ENCODE assay signal across 27 cellular contexts in the genomic region with DNA sequence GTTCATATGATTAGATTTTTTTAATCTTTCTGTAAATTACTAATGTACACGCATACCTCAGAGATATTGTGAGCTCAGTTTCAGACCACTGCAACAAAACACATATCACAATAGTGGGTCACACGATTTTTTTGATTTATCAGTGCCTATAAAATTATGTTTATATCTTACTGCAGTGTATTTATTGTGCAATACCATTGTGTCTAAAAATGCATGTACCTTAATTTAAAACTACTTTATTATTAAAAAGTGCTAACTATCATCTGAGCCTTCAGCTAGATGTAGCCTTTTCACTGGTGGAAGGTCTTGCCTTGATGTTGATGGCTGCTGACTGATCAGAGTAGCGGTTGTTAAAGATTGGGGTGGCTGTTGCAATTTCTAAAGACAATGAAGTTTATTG.
"Had no signal": no experiment of that assay in that cellular context is flagged by ENCODE, and none has a peak within 500 bp of the region (broad histone marks: within the 10 kb centered on the region; RNA-seq: fewer than 3 reads in every experiment).

No MANE protein-coding gene starts in this region.

- H3K4me1 ChIP-seq: stomach, suprapubic skin, testis, thyroid gland, tibial artery, tibial nerve, transverse colon, upper lobe of left lung, upper lobe of right lung, uterus, vagina had no signal

- H3K36me3 ChIP-seq: stomach, suprapubic skin, thoracic aorta, thyroid gland, tibial artery, tibial nerve, transverse colon, upper lobe of left lung, upper lobe of right lung, uterus, vagina had no signal

- H3K4me3 ChIP-seq: stomach, suprapubic skin, testis, thoracic aorta, thyroid gland, tibial artery, tibial nerve, transverse colon, upper lobe of left lung, upper lobe of right lung, uterus, vagina had no signal

- H3K27me3 ChIP-seq: stomach, suprapubic skin, testis, thyroid gland, tibial artery, tibial nerve, transverse colon, upper lobe of left lung, upper lobe of right lung, uterus, vagina had no signal

- H3K27ac ChIP-seq: stomach, suprapubic skin, testis, thoracic aorta, thyroid gland, tibial artery, tibial nerve, transverse colon, upper lobe of left lung, upper lobe of right lung, uterus, vagina had no signal

- FAIRE-seq: urothelium cell line had no signal

- H3K9me3 ChIP-seq: stomach, suprapubic skin, testis, thoracic aorta, thyroid gland, tibial artery, tibial nerve, upper lobe of left lung, upper lobe of right lung, uterus, vagina had no signal

- ATAC-seq: stimulated activated effector memory CD8-positive, alpha-beta T cell treated with anti-CD3 and anti-CD28 coated beads, Interleukin-12 subunit alpha, Interleukin-12 subunit beta, amount 100 ng/mL, for 72 hours; stimulated activated memory B cell treated with anti-CD40 and anti-IgM and Interleukin-4, amounts not matched to agents 10 μg/mL and 1 μg/mL and 100 μg/mL, for 72 hours; stimulated activated naive B cell treated with anti-CD40 and anti-IgM and Interleukin-4, amounts not matched to agents 10 μg/mL and 1 μg/mL and 100 μg/mL, for 72 hours; stimulated activated naive CD8-positive, alpha-beta T cell treated with anti-CD3 and anti-CD28 coated beads, Interleukin-15, amount 100 ng/mL, for 72 hours; stimulated activated naive CD8-positive, alpha-beta T cell treated with anti-CD3 and anti-CD28 coated beads, Interleukin-15, Interleukin-2, amounts not matched to agents 100 U/mL and 50 U/mL, for 24 hours; upper lobe of right lung had no signal

- DNase-seq: stimulated activated CD4-positive, alpha-beta T cell treated with anti-CD3 and anti-CD28 coated beads, Interleukin-2, amount 100 ng/mL, for 48 hours; stimulated activated CD4-positive, alpha-beta T cell treated with anti-CD3 and anti-CD28 coated beads, Interleukin-4, amount 100 ng/mL, for 1 hour; stimulated activated CD4-positive, alpha-beta T cell treated with anti-CD3 and anti-CD28 coated beads, Interleukin-4, amount 100 ng/mL, for 24 hours; stimulated activated CD4-positive, alpha-beta T cell treated with anti-CD3 and anti-CD28 coated beads, Interleukin-4, amount 100 ng/mL, for 4 hours; stimulated activated CD8-positive, alpha-beta memory T cell treated with anti-CD3 and anti-CD28 coated beads, Interleukin-4, amount 100 ng/mL, for 48 hours; stimulated activated naive B cell treated with anti-CD40 and anti-IgM and Interleukin-4, amounts not matched to agents 10 μg/mL and 1 μg/mL and 100 μg/mL, for 72 hours; stimulated activated naive CD4-positive, alpha-beta T cell; stimulated activated naive CD4-positive, alpha-beta T cell treated with Interleukin-2 at 50 U/mL for 16 hours; stimulated activated naive CD8-positive, alpha-beta T cell treated with anti-CD3 and anti-CD28 coated beads, Interleukin-15, amount 100 ng/mL, for 72 hours; stimulated activated naive CD8-positive, alpha-beta T cell treated with anti-CD3 and anti-CD28 coated beads, Interleukin-15, Interleukin-2, amounts not matched to agents 100 U/mL and 50 U/mL, for 24 hours; stomach; substantia nigra; testis; thyroid gland; tibial artery; transverse colon; trophoblast cell; upper lobe of left lung; upper lobe of right lung; uterus had no signal
